ENCODE assay signal across 20 cellular contexts in the genomic region with DNA sequence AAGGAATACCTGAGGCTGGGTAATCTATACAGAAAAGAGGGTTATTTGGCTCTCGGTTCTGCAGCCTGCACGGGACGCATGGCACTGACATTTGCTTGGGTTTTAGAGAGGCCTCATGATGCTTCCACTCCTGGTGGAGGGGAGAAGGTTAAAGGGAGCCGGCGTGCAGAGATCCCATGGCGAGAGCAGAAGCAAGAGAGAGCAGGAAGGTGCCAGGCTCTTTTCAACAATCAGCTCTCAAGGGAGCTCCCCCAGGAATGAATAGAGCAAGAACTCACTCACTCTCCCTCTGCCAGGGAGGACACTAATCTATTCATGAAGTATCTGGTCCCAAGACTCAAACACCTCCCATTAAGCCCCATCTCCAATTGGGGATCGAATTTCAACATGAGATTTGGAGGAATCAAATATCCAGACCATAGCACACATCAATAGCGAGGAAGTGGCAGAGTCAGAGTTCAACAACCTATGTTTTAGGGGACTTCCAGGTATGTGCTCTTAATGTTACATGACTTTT.
"Had no signal": no experiment of that assay in that cellular context is flagged by ENCODE, and none has a peak within 500 bp of the region (broad histone marks: within the 10 kb centered on the region; RNA-seq: fewer than 3 reads in every experiment).

No MANE protein-coding gene starts in this region.

- DNase-seq: activated CD4-positive, alpha-beta T cell treated with anti-CD3 and anti-CD28 coated beads for 4 hours; activated CD8-positive, alpha-beta memory T cell treated with anti-CD3 and anti-CD28 coated beads, Interleukin-2, amount 50 U/mL, for 4 hours; activated CD8-positive, alpha-beta T cell treated with anti-CD3 and anti-CD28 coated beads, Interleukin-2, amount 10 ng/mL, durations not matched to agents 7 days and 5 days; activated effector memory CD4-positive, alpha-beta T cell treated with anti-CD3 and anti-CD28 coated beads, Interleukin-2, amount 50 U/mL, for 16 hours; activated T-cell treated with anti-CD3 and anti-CD28 coated beads, Interleukin-2, amount 50 U/mL, for 48 hours; body of pancreas; effector memory CD8-positive, alpha-beta T cell; gastrocnemius medialis; islet precursor cell; left lung; mucosa of descending colon; naive thymus-derived CD4-positive, alpha-beta T cell; pancreas; thyroid gland; uterus had no signal

- H3K9me3 ChIP-seq: body of pancreas, gastrocnemius medialis, mucosa of descending colon, pancreas, thyroid gland had no signal

- H3K4me1 ChIP-seq: gastrocnemius medialis, left lung, uterus had no signal

- H3K9me3 Mint-ChIP-seq: activated naive CD4-positive, alpha-beta T cell treated with anti-CD3 and anti-CD28 coated beads, Interleukin-2, amount 50 U/mL, for 24 hours; effector memory CD8-positive, alpha-beta T cell; memory B cell; stimulated activated effector memory CD8-positive, alpha-beta T cell treated with anti-CD3 and anti-CD28 coated beads, Interleukin-12 subunit alpha, Interleukin-12 subunit beta, amount 100 ng/mL, for 72 hours had no signal

- H3K4me3 ChIP-seq: body of pancreas, gastrocnemius medialis, left lung, mucosa of descending colon, pancreas, thyroid gland, uterus had no signal

- H3K36me3 ChIP-seq: gastrocnemius medialis, left lung, pancreas, thyroid gland, uterus had no signal

- H3K36me3 Mint-ChIP-seq: activated naive CD4-positive, alpha-beta T cell treated with anti-CD3 and anti-CD28 coated beads, Interleukin-2, amount 50 U/mL, for 24 hours; naive thymus-derived CD4-positive, alpha-beta T cell; stimulated activated effector memory CD8-positive, alpha-beta T cell treated with anti-CD3 and anti-CD28 coated beads, Interleukin-12 subunit alpha, Interleukin-12 subunit beta, amount 100 ng/mL, for 72 hours had no signal

- ATAC-seq: activated CD8-positive, alpha-beta T cell treated with anti-CD3 and anti-CD28 coated beads, Interleukin-2, amount 10 ng/mL, durations not matched to agents 7 days and 5 days; body of pancreas; effector memory CD8-positive, alpha-beta T cell; gastrocnemius medialis; left lung; mucosa of descending colon; naive thymus-derived CD4-positive, alpha-beta T cell; stimulated activated effector memory CD8-positive, alpha-beta T cell treated with anti-CD3 and anti-CD28 coated beads, Interleukin-12 subunit alpha, Interleukin-12 subunit beta, amount 100 ng/mL, for 72 hours had no signal

- H3K4me1 Mint-ChIP-seq: activated naive CD4-positive, alpha-beta T cell treated with anti-CD3 and anti-CD28 coated beads, Interleukin-2, amount 50 U/mL, for 24 hours; central memory CD8-positive, alpha-beta T cell; memory B cell; naive thymus-derived CD4-positive, alpha-beta T cell; stimulated activated effector memory CD8-positive, alpha-beta T cell treated with anti-CD3 and anti-CD28 coated beads, Interleukin-12 subunit alpha, Interleukin-12 subunit beta, amount 100 ng/mL, for 72 hours had no signal

- H3K27ac ChIP-seq: gastrocnemius medialis, left lung had no signal

- H3K4me3 Mint-ChIP-seq: activated CD8-positive, alpha-beta T cell treated with anti-CD3 and anti-CD28 coated beads, Interleukin-2, amount 10 ng/mL, durations not matched to agents 7 days and 5 days; activated naive CD4-positive, alpha-beta T cell treated with anti-CD3 and anti-CD28 coated beads, Interleukin-2, amount 50 U/mL, for 24 hours; central memory CD8-positive, alpha-beta T cell; dendritic cell treated with granulocyte-macrophage colony-stimulating factor and Interleukin-4, amounts not matched to agents 40 ng/mL and 50 ng/mL, for 4 days; effector memory CD8-positive, alpha-beta T cell; memory B cell; naive thymus-derived CD4-positive, alpha-beta T cell; stimulated activated effector memory CD8-positive, alpha-beta T cell treated with anti-CD3 and anti-CD28 coated beads, Interleukin-12 subunit alpha, Interleukin-12 subunit beta, amount 100 ng/mL, for 72 hours had no signal

- H3K27ac Mint-ChIP-seq: activated CD8-positive, alpha-beta T cell treated with anti-CD3 and anti-CD28 coated beads, Interleukin-2, amount 10 ng/mL, durations not matched to agents 7 days and 5 days; activated naive CD4-positive, alpha-beta T cell treated with anti-CD3 and anti-CD28 coated beads, Interleukin-2, amount 50 U/mL, for 24 hours; dendritic cell treated with granulocyte-macrophage colony-stimulating factor and Interleukin-4, amounts not matched to agents 40 ng/mL and 50 ng/mL, for 4 days; effector memory CD8-positive, alpha-beta T cell; memory B cell; naive thymus-derived CD4-positive, alpha-beta T cell; stimulated activated effector memory CD8-positive, alpha-beta T cell treated with anti-CD3 and anti-CD28 coated beads, Interleukin-12 subunit alpha, Interleukin-12 subunit beta, amount 100 ng/mL, for 72 hours had no signal

- H3K27me3 Mint-ChIP-seq: activated naive CD4-positive, alpha-beta T cell treated with anti-CD3 and anti-CD28 coated beads, Interleukin-2, amount 50 U/mL, for 24 hours had no signal

- H3K27me3 ChIP-seq: body of pancreas, gastrocnemius medialis, left lung, pancreas, thyroid gland, uterus had no signal
